1 cellular context compared by ENCODE assay signal in genomic region chr17:67390646-67391480, GRCh38.
TF ChIP-seq lines count a peak whose summit lies in the region.

No MANE protein-coding gene starts in this region.

TF ChIP-seq in HepG2, 621 proteins besides CTCF, POLR2A, EP300 and RAD21 (continued from another document and continues in another):
- TF ChIP-seq, protein P1, sequence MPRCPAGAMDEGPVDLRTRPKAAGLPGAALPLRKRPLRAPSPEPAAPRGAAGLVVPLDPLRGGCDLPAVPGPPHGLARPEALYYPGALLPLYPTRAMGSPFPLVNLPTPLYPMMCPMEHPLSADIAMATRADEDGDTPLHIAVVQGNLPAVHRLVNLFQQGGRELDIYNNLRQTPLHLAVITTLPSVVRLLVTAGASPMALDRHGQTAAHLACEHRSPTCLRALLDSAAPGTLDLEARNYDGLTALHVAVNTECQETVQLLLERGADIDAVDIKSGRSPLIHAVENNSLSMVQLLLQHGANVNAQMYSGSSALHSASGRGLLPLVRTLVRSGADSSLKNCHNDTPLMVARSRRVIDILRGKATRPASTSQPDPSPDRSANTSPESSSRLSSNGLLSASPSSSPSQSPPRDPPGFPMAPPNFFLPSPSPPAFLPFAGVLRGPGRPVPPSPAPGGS (CRISPR knock-in tag; IDR thresholded peaks at IDR 0.05), result no peak
- no peak for TF ChIP-seq CAMTA2 (CRISPR knock-in tag; IDR thresholded peaks at IDR 0.05; ENCODE audit: borderline replicate concordance)
- TF ChIP-seq KAT8 (CRISPR knock-in tag; IDR thresholded peaks at IDR 0.05), result 0 out of 2 replicates have a peak, but pooled peaks have one; percentile 23
- TF ChIP-seq HIC2 (CRISPR knock-in tag; IDR thresholded peaks at IDR 0.05; ENCODE audit: low read depth), result no peak
- TF ChIP-seq ZNF546 (CRISPR knock-in tag; conservative IDR thresholded peaks at IDR 0.05), result no peak
- TF ChIP-seq FOXK1 (CRISPR knock-in tag; IDR thresholded peaks at IDR 0.05; ENCODE audit: borderline replicate concordance, low read depth), result no peak
- TF ChIP-seq ZNF274 (CRISPR knock-in tag; IDR thresholded peaks at IDR 0.05), result 0 out of 2 replicates have a peak, but pooled peaks have one; percentile 38
- TF ChIP-seq BHLHE40 (IDR thresholded peaks at IDR 0.05; ENCODE audit: low read length), result no peak
- TF ChIP-seq ZNF367 (CRISPR knock-in tag; IDR thresholded peaks at IDR 0.05; ENCODE audit: borderline replicate concordance), result no peak
- no peak for TF ChIP-seq ZNF501 (CRISPR knock-in tag; IDR thresholded peaks at IDR 0.05)
- TF ChIP-seq RFX3 (CRISPR knock-in tag; IDR thresholded peaks at IDR 0.05), result no peak
- 0 out of 2 replicates have a peak, but pooled peaks have one; percentile 51 for TF ChIP-seq ZBTB37 (CRISPR knock-in tag; IDR thresholded peaks at IDR 0.05)
- TF ChIP-seq ARNT2 (CRISPR knock-in tag; IDR thresholded peaks at IDR 0.05; ENCODE audit: low read depth), result no peak
- no peak for TF ChIP-seq MTF2 (CRISPR knock-in tag; IDR thresholded peaks at IDR 0.05; ENCODE audit: borderline replicate concordance)
- TF ChIP-seq CREB1 (IDR thresholded peaks at IDR 0.05), result no peak
- TF ChIP-seq CREB1 (CRISPR knock-in tag; IDR thresholded peaks at IDR 0.05), result no peak
- TF ChIP-seq ZNF75D (CRISPR knock-in tag; IDR thresholded peaks at IDR 0.05; ENCODE audit: borderline replicate concordance), result no peak
- TF ChIP-seq SIX4 (CRISPR knock-in tag; IDR thresholded peaks at IDR 0.05), result no peak
- TF ChIP-seq, protein P2, sequence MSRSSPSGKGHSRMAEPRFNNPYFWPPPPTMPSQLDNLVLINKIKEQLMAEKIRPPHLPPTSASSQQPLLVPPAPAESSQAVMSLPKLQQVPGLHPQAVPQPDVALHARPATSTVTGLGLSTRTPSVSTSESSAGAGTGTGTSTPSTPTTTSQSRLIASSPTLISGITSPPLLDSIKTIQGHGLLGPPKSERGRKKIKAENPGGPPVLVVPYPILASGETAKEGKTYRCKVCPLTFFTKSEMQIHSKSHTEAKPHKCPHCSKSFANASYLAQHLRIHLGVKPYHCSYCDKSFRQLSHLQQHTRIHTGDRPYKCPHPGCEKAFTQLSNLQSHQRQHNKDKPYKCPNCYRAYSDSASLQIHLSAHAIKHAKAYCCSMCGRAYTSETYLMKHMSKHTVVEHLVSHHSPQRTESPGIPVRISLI (CRISPR knock-in tag; IDR thresholded peaks at IDR 0.05; ENCODE audit: borderline replicate concordance), result 0 out of 2 replicates have a peak, but pooled peaks have one; percentile 39
- TF ChIP-seq CEBPB (IDR thresholded peaks at IDR 0.05; ENCODE audit: borderline replicate concordance, low read depth, low read length), result no peak
- peak; percentile 49; the same call in 1 of the 2 replicates for TF ChIP-seq NR2F6 (IDR thresholded peaks at IDR 0.05)
- 0 out of 2 replicates have a peak, but pooled peaks have one; percentile 29 for TF ChIP-seq NR2F6 (CRISPR knock-in tag; IDR thresholded peaks at IDR 0.05)
- no peak for TF ChIP-seq NFE2 (CRISPR knock-in tag; IDR thresholded peaks at IDR 0.05)
- no peak for TF ChIP-seq ZNF232 (CRISPR knock-in tag; IDR thresholded peaks at IDR 0.05; ENCODE audit: borderline replicate concordance)
- peak; percentile 68; the same call in 1 of the 2 replicates for TF ChIP-seq ARID3A (IDR thresholded peaks at IDR 0.05; ENCODE audit: low read depth, low read length)
- TF ChIP-seq NR2F2 (IDR thresholded peaks at IDR 0.05; ENCODE audit: borderline replicate concordance, low read depth), result no peak
- no peak for TF ChIP-seq U2AF1 (optimal IDR thresholded peaks at IDR 0.05; ENCODE audit: low read depth, low read length)
- TF ChIP-seq TRAFD1 (CRISPR knock-in tag; IDR thresholded peaks at IDR 0.05; ENCODE audit: borderline replicate concordance), result no peak
- TF ChIP-seq KDM5A (IDR thresholded peaks at IDR 0.05; ENCODE audit: borderline replicate concordance, low read length), result no peak
- TF ChIP-seq NFKBIZ (CRISPR knock-in tag; IDR thresholded peaks at IDR 0.05), result no peak
- peak; percentile 42 for TF ChIP-seq XRCC5 (optimal IDR thresholded peaks at IDR 0.05; ENCODE audit: low read length)
- TF ChIP-seq SOX6 (IDR thresholded peaks at IDR 0.05), result no peak
- TF ChIP-seq SOX6 (CRISPR knock-in tag; IDR thresholded peaks at IDR 0.05), result peak; percentile 27; the same call in 1 of the 2 replicates
- TF ChIP-seq, protein P3, sequence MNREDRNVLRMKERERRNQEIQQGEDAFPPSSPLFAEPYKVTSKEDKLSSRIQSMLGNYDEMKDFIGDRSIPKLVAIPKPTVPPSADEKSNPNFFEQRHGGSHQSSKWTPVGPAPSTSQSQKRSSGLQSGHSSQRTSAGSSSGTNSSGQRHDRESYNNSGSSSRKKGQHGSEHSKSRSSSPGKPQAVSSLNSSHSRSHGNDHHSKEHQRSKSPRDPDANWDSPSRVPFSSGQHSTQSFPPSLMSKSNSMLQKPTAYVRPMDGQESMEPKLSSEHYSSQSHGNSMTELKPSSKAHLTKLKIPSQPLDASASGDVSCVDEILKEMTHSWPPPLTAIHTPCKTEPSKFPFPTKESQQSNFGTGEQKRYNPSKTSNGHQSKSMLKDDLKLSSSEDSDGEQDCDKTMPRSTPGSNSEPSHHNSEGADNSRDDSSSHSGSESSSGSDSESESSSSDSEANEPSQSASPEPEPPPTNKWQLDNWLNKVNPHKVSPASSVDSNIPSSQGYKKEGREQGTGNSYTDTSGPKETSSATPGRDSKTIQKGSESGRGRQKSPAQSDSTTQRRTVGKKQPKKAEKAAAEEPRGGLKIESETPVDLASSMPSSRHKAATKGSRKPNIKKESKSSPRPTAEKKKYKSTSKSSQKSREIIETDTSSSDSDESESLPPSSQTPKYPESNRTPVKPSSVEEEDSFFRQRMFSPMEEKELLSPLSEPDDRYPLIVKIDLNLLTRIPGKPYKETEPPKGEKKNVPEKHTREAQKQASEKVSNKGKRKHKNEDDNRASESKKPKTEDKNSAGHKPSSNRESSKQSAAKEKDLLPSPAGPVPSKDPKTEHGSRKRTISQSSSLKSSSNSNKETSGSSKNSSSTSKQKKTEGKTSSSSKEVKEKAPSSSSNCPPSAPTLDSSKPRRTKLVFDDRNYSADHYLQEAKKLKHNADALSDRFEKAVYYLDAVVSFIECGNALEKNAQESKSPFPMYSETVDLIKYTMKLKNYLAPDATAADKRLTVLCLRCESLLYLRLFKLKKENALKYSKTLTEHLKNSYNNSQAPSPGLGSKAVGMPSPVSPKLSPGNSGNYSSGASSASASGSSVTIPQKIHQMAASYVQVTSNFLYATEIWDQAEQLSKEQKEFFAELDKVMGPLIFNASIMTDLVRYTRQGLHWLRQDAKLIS (CRISPR knock-in tag; IDR thresholded peaks at IDR 0.05), result no peak
- no peak for TF ChIP-seq ZNF816 (CRISPR knock-in tag; IDR thresholded peaks at IDR 0.05; ENCODE audit: borderline replicate concordance)
- no peak for TF ChIP-seq ZFP37 (CRISPR knock-in tag; IDR thresholded peaks at IDR 0.05; ENCODE audit: borderline replicate concordance)
- no peak for TF ChIP-seq ZSCAN5A (CRISPR knock-in tag; IDR thresholded peaks at IDR 0.05; ENCODE audit: borderline replicate concordance)
- TF ChIP-seq PPARG (CRISPR knock-in tag; conservative IDR thresholded peaks at IDR 0.05), result peak; percentile 46; the same call in 1 of the 2 replicates
- TF ChIP-seq, protein P4, sequence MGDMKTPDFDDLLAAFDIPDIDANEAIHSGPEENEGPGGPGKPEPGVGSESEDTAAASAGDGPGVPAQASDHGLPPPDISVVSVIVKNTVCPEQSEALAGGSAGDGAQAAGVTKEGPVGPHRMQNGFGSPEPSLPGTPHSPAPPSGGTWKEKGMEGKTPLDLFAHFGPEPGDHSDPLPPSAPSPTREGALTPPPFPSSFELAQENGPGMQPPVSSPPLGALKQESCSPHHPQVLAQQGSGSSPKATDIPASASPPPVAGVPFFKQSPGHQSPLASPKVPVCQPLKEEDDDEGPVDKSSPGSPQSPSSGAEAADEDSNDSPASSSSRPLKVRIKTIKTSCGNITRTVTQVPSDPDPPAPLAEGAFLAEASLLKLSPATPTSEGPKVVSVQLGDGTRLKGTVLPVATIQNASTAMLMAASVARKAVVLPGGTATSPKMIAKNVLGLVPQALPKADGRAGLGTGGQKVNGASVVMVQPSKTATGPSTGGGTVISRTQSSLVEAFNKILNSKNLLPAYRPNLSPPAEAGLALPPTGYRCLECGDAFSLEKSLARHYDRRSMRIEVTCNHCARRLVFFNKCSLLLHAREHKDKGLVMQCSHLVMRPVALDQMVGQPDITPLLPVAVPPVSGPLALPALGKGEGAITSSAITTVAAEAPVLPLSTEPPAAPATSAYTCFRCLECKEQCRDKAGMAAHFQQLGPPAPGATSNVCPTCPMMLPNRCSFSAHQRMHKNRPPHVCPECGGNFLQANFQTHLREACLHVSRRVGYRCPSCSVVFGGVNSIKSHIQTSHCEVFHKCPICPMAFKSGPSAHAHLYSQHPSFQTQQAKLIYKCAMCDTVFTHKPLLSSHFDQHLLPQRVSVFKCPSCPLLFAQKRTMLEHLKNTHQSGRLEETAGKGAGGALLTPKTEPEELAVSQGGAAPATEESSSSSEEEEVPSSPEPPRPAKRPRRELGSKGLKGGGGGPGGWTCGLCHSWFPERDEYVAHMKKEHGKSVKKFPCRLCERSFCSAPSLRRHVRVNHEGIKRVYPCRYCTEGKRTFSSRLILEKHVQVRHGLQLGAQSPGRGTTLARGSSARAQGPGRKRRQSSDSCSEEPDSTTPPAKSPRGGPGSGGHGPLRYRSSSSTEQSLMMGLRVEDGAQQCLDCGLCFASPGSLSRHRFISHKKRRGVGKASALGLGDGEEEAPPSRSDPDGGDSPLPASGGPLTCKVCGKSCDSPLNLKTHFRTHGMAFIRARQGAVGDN (CRISPR knock-in tag; IDR thresholded peaks at IDR 0.05), result no peak; the same call in 1 of the 2 replicates
- TF ChIP-seq HOXA5 (CRISPR knock-in tag; IDR thresholded peaks at IDR 0.05), result 0 out of 2 replicates have a peak, but pooled peaks have one; percentile 29
- no peak for TF ChIP-seq BCL6 (CRISPR knock-in tag; IDR thresholded peaks at IDR 0.05)
- 0 out of 2 replicates have a peak, but pooled peaks have one; percentile 14 for TF ChIP-seq TCF7 (IDR thresholded peaks at IDR 0.05; ENCODE audit: low read depth)
- TF ChIP-seq RNF2 (conservative IDR thresholded peaks at IDR 0.05; ENCODE audit: low read depth), result no peak
- TF ChIP-seq BRCA1 (CRISPR knock-in tag; IDR thresholded peaks at IDR 0.05), result no peak
- no peak for TF ChIP-seq ZKSCAN1 (IDR thresholded peaks at IDR 0.05; ENCODE audit: low read length)
